ENCODE assay signal across 1 cellular context in genomic region chr20:46363874-46364669, GRCh38.
TF ChIP-seq lines count a peak whose summit lies in the region.

No MANE protein-coding gene starts in this region.

TF ChIP-seq in HepG2, 621 proteins besides CTCF, POLR2A, EP300 and RAD21 (continued from another document and continues in another):
- TF ChIP-seq ZNF646 (CRISPR knock-in tag; IDR thresholded peaks at IDR 0.05) (no peak), HHEX (CRISPR knock-in tag; IDR thresholded peaks at IDR 0.05) (no peak), ZNF224 (CRISPR knock-in tag; IDR thresholded peaks at IDR 0.05) (peak; percentile 85), FUBP1 (CRISPR knock-in tag; IDR thresholded peaks at IDR 0.05; ENCODE audit: borderline replicate concordance) (no peak), TCF7L2 (IDR thresholded peaks at IDR 0.05; ENCODE audit: low read depth, low read length) (no peak), KMT2A (CRISPR knock-in tag; IDR thresholded peaks at IDR 0.05) (peak; percentile 61; the same call in 1 of the 2 replicates), KLF6 (CRISPR knock-in tag; IDR thresholded peaks at IDR 0.05) (peak; percentile 90), DMAP1 (CRISPR knock-in tag; IDR thresholded peaks at IDR 0.05) (peak; percentile 98), AGO2 (optimal IDR thresholded peaks at IDR 0.05; ENCODE audit: low read depth, low read length) (peak; percentile 99), MIER3 (CRISPR knock-in tag; IDR thresholded peaks at IDR 0.05; ENCODE audit: borderline replicate concordance) (peak; percentile 61; the same call in 1 of the 2 replicates), DPF2 (CRISPR knock-in tag; IDR thresholded peaks at IDR 0.05; ENCODE audit: borderline replicate concordance, low read depth) (no peak), SP5 (CRISPR knock-in tag; IDR thresholded peaks at IDR 0.05; ENCODE audit: borderline replicate concordance, low read depth) (peak; percentile 96), ZC3H4 (CRISPR knock-in tag; IDR thresholded peaks at IDR 0.05; ENCODE audit: borderline replicate concordance) (peak; percentile 35; the same call in 1 of the 2 replicates), NPAS2 (CRISPR knock-in tag; IDR thresholded peaks at IDR 0.05; ENCODE audit: borderline replicate concordance) (no peak), MEF2D (CRISPR knock-in tag; IDR thresholded peaks at IDR 0.05) (peak; percentile 93), ZNF556 (CRISPR knock-in tag; IDR thresholded peaks at IDR 0.05; ENCODE audit: borderline replicate concordance) (no peak), NR3C1 (CRISPR knock-in tag; IDR thresholded peaks at IDR 0.05) (peak; percentile 37; the same call in 1 of the 2 replicates), FOXP1 (IDR thresholded peaks at IDR 0.05) (peak; percentile 69; the same call in 1 of the 2 replicates), FOXP1 (CRISPR knock-in tag; IDR thresholded peaks at IDR 0.05) (peak; percentile 83), NFE2L1 (CRISPR knock-in tag; IDR thresholded peaks at IDR 0.05; ENCODE audit: borderline replicate concordance) (0 out of 2 replicates have a peak, but pooled peaks have one; percentile 39), TBX3 (IDR thresholded peaks at IDR 0.05; ENCODE audit: borderline replicate concordance) (peak; percentile 72), ZNF326 (CRISPR knock-in tag; IDR thresholded peaks at IDR 0.05; ENCODE audit: borderline replicate concordance) (no peak), IRF9 (CRISPR knock-in tag; IDR thresholded peaks at IDR 0.05; ENCODE audit: borderline replicate concordance) (peak; percentile 94; the same call in 1 of the 2 replicates), BCLAF1 (IDR thresholded peaks at IDR 0.05) (no peak), ZNF292 (CRISPR knock-in tag; IDR thresholded peaks at IDR 0.05; ENCODE audit: borderline replicate concordance, low read depth) (peak; percentile 88), ATF1 (CRISPR knock-in tag; IDR thresholded peaks at IDR 0.05) (peak; percentile 81), SNAPC2 (CRISPR knock-in tag; IDR thresholded peaks at IDR 0.05) (peak; percentile 97), ZNF180 (CRISPR knock-in tag; IDR thresholded peaks at IDR 0.05; ENCODE audit: borderline replicate concordance, low read depth) (peak; percentile 31; the same call in 1 of the 2 replicates), SYNCRIP (IDR thresholded peaks at IDR 0.05; ENCODE audit: insufficient read depth, low read depth, low read length) (no peak), ZNF839 (CRISPR knock-in tag; IDR thresholded peaks at IDR 0.05; ENCODE audit: borderline replicate concordance) (peak; percentile 98), XBP1 (CRISPR knock-in tag; IDR thresholded peaks at IDR 0.05) (peak; percentile 78), POGK (CRISPR knock-in tag; conservative IDR thresholded peaks at IDR 0.05) (peak; percentile 100), ZNF232 (CRISPR knock-in tag; IDR thresholded peaks at IDR 0.05; ENCODE audit: borderline replicate concordance) (peak; percentile 84), ZSCAN21 (CRISPR knock-in tag; IDR thresholded peaks at IDR 0.05; ENCODE audit: borderline replicate concordance) (peak; percentile 67; the same call in 1 of the 2 replicates), PRPF4 (IDR thresholded peaks at IDR 0.05; ENCODE audit: low read depth, low read length, poor library complexity, severe bottlenecking) (no peak), ZHX1 (CRISPR knock-in tag; IDR thresholded peaks at IDR 0.05; ENCODE audit: low read depth) (no peak; the same call in 1 of the 2 replicates), ZNF44 (CRISPR knock-in tag; IDR thresholded peaks at IDR 0.05) (peak; percentile 75; the same call in 1 of the 2 replicates), CSRNP1 (CRISPR knock-in tag; IDR thresholded peaks at IDR 0.05) (peak; percentile 99), HNRNPUL1 (IDR thresholded peaks at IDR 0.05; ENCODE audit: low read depth, low read length) (no peak; the same call in 1 of the 2 replicates), MAFF (IDR thresholded peaks at IDR 0.05; ENCODE audit: low read depth, low read length) (no peak), SALL1 (CRISPR knock-in tag; IDR thresholded peaks at IDR 0.05) (peak; percentile 82), ZEB1 (IDR thresholded peaks at IDR 0.05; ENCODE audit: insufficient replicate concordance, low read depth) (peak; percentile 26), ZNF781 (CRISPR knock-in tag; IDR thresholded peaks at IDR 0.05; ENCODE audit: borderline replicate concordance, not compliant biosample characterization) (peak; percentile 99), ZNF569 (CRISPR knock-in tag; IDR thresholded peaks at IDR 0.05; ENCODE audit: borderline replicate concordance) (no peak), ZNF10 (CRISPR knock-in tag; IDR thresholded peaks at IDR 0.05; ENCODE audit: borderline replicate concordance, low read depth) (0 out of 2 replicates have a peak, but pooled peaks have one; percentile 11)
